16 cellular contexts compared by ENCODE assay signal in genomic region chr7:135928136-135928535, GRCh38. TPM values are rescaled to one million over a fixed set of nuclear protein-coding genes. Genes with fewer than 3 reads are reported as not detected.
DNase-seq lines count a peak whose midpoint lies in the region; ATAC-seq and TF ChIP-seq lines count a peak whose summit lies in the region.
"Had no signal": no experiment of that assay in that cellular context is flagged by ENCODE, and none has a peak within 500 bp of the region (broad histone marks: within the 10 kb centered on the region; RNA-seq: fewer than 3 reads in every experiment).

No MANE protein-coding gene starts in this region.

- H3K9me3 Mint-ChIP-seq in WTC11: no peaks in the 10 kb centered on the region
- H3K9me3 Mint-ChIP-seq: CD4-positive, alpha-beta T cell; HFFc6 had no signal

- H3K9me3 ChIP-seq in left ventricle myocardium inferior (replicated peaks): no peaks in the 10 kb centered on the region
- H3K9me3 ChIP-seq in right atrium auricular region: no peaks in the 10 kb centered on the region
- H3K9me3 ChIP-seq: HAP-1 had no signal

- intact Hi-C loops in left ventricle myocardium inferior (cut with micrococcal nuclease): no loop called here

- H3K4me3 ChIP-seq in left ventricle myocardium inferior (no peak overlapping the region), right atrium auricular region (no peak overlapping the region), KMS-11 (IDR thresholded peaks at IDR 0.05; ENCODE audit: insufficient read depth, low read depth, low read length) (no peak overlapping the region)
- H3K4me3 ChIP-seq: HAP-1 had no signal

- no peak overlapping the region for H3K9ac ChIP-seq in KMS-11

- no peak overlapping the region for H3K4me3 Mint-ChIP-seq in WTC11
- H3K4me3 Mint-ChIP-seq: B cell; CD4-positive, alpha-beta T cell; HFFc6 had no signal

- CTCF ChIA-PET in WTC11 (lab: Charles Lee): no interaction called here

- H3K27ac Mint-ChIP-seq in WTC11: no peak overlapping the region
- H3K27ac Mint-ChIP-seq: CD4-positive, alpha-beta T cell; HFFc6 had no signal

- no peaks in the 10 kb centered on the region for H3K27me3 ChIP-seq in left ventricle myocardium inferior (ENCODE audit: low read depth)
- H3K27me3 ChIP-seq in right atrium auricular region: no peaks in the 10 kb centered on the region
- H3K27me3 ChIP-seq in KMS-11 (ENCODE audit: insufficient read depth, low read depth): no peaks in the 10 kb centered on the region

- TF ChIP-seq CTCF in left ventricle myocardium inferior (IDR thresholded peaks at IDR 0.05; ENCODE audit: borderline replicate concordance) (no peak), right atrium auricular region (IDR thresholded peaks at IDR 0.05) (no peak), KMS-11 (conservative IDR thresholded peaks at IDR 0.05; ENCODE audit: low read depth, low read length) (no peak), WTC11 (IDR thresholded peaks at IDR 0.05) (no peak)

- no peaks in the 10 kb centered on the region for H4K20me1 ChIP-seq in KMS-11 (ENCODE audit: insufficient read depth)

- peaks cover 29% of the 10 kb centered on the region; the same call in 1 of the 2 replicates for H3K79me2 ChIP-seq in KMS-11 (ENCODE audit: insufficient read depth, low read depth)

- no peaks in the 10 kb centered on the region for H3K27me3 Mint-ChIP-seq in WTC11 (ENCODE audit: low read depth)
- H3K27me3 Mint-ChIP-seq: B cell; CD4-positive, alpha-beta T cell had no signal

- no peak for DNase-seq in left ventricle myocardium inferior
- no peak for DNase-seq in right atrium auricular region (ENCODE audit: low spot score)
- DNase-seq in kidney tubule cell (ENCODE audit: low spot score): peak; percentile 55
- DNase-seq in RKO (ENCODE audit: low spot score): no peak
- DNase-seq in WTC11 (ENCODE audit: low spot score): no peak
- DNase-seq in hippocampal formation (lab: John Stamatoyannopoulos, UW): no peak
- DNase-seq: C1 segment of cervical spinal cord; CD4-positive, alpha-beta T cell; DMS153; DMS79 treated with DMSO at 0.1 percent for 48 hours; EL; GOT3; HFFc6 had no signal

- peaks cover 73% of the 10 kb centered on the region for H3K4me1 ChIP-seq in left ventricle myocardium inferior
- peaks cover 0 to 27% of the 10 kb centered on the region in 2 donors for H3K4me1 ChIP-seq in right atrium auricular region
- H3K4me1 ChIP-seq in KMS-11 (ENCODE audit: low read depth, poor library complexity, severe bottlenecking): peaks cover 53% of the 10 kb centered on the region

- no peak for ATAC-seq in WTC11

- peaks cover 28% of the 10 kb centered on the region for H3K4me1 Mint-ChIP-seq in WTC11

- peaks cover 3% of the 10 kb centered on the region; the same call in 1 of the 2 replicates for H3K36me3 Mint-ChIP-seq in WTC11

- H3K27ac ChIP-seq in left ventricle myocardium inferior (replicated peaks): peak overlapping the region; percentile 82
- H3K27ac ChIP-seq in right atrium auricular region: peak overlapping the region in 1 of 2 donors; percentile 83
- H3K27ac ChIP-seq in KMS-11: no peak overlapping the region; the same call in 1 of the 2 replicates

- POLR2A ChIA-PET in WTC11 (lab: Charles Lee): no interaction called here

- H3K4me2 ChIP-seq in KMS-11: peak overlapping the region; percentile 56; the same call in 1 of the 2 replicates

- peaks cover 11% of the 10 kb centered on the region for H3K36me3 ChIP-seq in left ventricle myocardium inferior
- no peaks in the 10 kb centered on the region for H3K36me3 ChIP-seq in right atrium auricular region
- no peaks in the 10 kb centered on the region for H3K36me3 ChIP-seq in KMS-11 (ENCODE audit: insufficient read depth)
- H3K36me3 ChIP-seq: HAP-1 had no signal

- no peak overlapping the region for H2AFZ ChIP-seq in KMS-11 (ENCODE audit: low read depth)

TF ChIP-seq in WTC11, 78 proteins besides CTCF, POLR2A, EP300 and RAD21 (continues in another document):
- TF ChIP-seq, protein P1, sequence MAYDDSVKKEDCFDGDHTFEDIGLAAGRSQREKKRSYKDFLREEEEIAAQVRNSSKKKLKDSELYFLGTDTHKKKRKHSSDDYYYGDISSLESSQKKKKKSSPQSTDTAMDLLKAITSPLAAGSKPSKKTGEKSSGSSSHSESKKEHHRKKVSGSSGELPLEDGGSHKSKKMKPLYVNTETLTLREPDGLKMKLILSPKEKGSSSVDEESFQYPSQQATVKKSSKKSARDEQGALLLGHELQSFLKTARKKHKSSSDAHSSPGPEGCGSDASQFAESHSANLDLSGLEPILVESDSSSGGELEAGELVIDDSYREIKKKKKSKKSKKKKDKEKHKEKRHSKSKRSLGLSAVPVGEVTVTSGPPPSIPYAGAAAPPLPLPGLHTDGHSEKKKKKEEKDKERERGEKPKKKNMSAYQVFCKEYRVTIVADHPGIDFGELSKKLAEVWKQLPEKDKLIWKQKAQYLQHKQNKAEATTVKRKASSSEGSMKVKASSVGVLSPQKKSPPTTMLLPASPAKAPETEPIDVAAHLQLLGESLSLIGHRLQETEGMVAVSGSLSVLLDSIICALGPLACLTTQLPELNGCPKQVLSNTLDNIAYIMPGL (CRISPR knock-in tag; IDR thresholded peaks at IDR 0.05): no peak
- TF ChIP-seq, protein P2, sequence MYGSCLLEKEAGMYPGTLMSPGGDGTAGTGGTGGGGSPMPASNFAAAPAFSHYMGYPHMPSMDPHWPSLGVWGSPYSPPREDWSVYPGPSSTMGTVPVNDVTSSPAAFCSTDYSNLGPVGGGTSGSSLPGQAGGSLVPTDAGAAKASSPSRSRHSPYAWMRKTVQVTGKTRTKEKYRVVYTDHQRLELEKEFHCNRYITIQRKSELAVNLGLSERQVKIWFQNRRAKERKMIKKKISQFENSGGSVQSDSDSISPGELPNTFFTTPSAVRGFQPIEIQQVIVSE (CRISPR knock-in tag; IDR thresholded peaks at IDR 0.05; ENCODE audit: borderline replicate concordance): no peak
- TF ChIP-seq SOX15 (CRISPR knock-in tag; IDR thresholded peaks at IDR 0.05) (no peak), OVOL2 (CRISPR knock-in tag; IDR thresholded peaks at IDR 0.05; ENCODE audit: borderline replicate concordance) (no peak), STAT6 (CRISPR knock-in tag; conservative IDR thresholded peaks at IDR 0.05; ENCODE audit: low read depth) (no peak), ZBTB43 (CRISPR knock-in tag; IDR thresholded peaks at IDR 0.05) (no peak)
- TF ChIP-seq, protein P3, sequence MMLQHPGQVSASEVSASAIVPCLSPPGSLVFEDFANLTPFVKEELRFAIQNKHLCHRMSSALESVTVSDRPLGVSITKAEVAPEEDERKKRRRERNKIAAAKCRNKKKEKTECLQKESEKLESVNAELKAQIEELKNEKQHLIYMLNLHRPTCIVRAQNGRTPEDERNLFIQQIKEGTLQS (CRISPR knock-in tag; conservative IDR thresholded peaks at IDR 0.05): no peak
- TF ChIP-seq, protein P4, sequence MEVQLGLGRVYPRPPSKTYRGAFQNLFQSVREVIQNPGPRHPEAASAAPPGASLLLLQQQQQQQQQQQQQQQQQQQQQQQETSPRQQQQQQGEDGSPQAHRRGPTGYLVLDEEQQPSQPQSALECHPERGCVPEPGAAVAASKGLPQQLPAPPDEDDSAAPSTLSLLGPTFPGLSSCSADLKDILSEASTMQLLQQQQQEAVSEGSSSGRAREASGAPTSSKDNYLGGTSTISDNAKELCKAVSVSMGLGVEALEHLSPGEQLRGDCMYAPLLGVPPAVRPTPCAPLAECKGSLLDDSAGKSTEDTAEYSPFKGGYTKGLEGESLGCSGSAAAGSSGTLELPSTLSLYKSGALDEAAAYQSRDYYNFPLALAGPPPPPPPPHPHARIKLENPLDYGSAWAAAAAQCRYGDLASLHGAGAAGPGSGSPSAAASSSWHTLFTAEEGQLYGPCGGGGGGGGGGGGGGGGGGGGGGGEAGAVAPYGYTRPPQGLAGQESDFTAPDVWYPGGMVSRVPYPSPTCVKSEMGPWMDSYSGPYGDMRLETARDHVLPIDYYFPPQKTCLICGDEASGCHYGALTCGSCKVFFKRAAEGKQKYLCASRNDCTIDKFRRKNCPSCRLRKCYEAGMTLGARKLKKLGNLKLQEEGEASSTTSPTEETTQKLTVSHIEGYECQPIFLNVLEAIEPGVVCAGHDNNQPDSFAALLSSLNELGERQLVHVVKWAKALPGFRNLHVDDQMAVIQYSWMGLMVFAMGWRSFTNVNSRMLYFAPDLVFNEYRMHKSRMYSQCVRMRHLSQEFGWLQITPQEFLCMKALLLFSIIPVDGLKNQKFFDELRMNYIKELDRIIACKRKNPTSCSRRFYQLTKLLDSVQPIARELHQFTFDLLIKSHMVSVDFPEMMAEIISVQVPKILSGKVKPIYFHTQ (CRISPR knock-in tag; IDR thresholded peaks at IDR 0.05): no peak

RNA-seq across cellular contexts. Expression of gene MTPN, which starts 49.0 kb away (rescaled TPM):
- total RNA-seq in left ventricle myocardium inferior: 67.9 TPM
- 100 to 1,000 TPM in 1 of 2 donors, 10 to 100 TPM in 1; 91.9 to 103 TPM for total RNA-seq in right atrium auricular region
- 91.1 to 92.8 TPM (median 92.5 TPM) in 3 replicates for total RNA-seq in WTC11 (2021)
